Comparison of ENCODE assay signal across 15 cellular contexts in genomic region chr3:69463546-69463945, GRCh38.
DNase-seq lines count a peak whose midpoint lies in the region; ATAC-seq and TF ChIP-seq lines count a peak whose summit lies in the region.
"Had no signal": no experiment of that assay in that cellular context is flagged by ENCODE, and none has a peak within 500 bp of the region (broad histone marks: within the 10 kb centered on the region; RNA-seq: fewer than 3 reads in every experiment).

No MANE protein-coding gene starts in this region.

- no peak for TF ChIP-seq CTCF in RWPE2 (IDR thresholded peaks at IDR 0.05; ENCODE audit: poor library complexity, severe bottlenecking)
- TF ChIP-seq CTCF in foreskin keratinocyte (conservative IDR thresholded peaks at IDR 0.05): no peak

- H3K27ac ChIP-seq in RWPE2 (ENCODE audit: poor library complexity, severe bottlenecking) (peak overlapping the region; percentile 78), epithelial cell of prostate (peak overlapping the region; percentile 99), foreskin keratinocyte (peak overlapping the region; percentile 56)
- H3K27ac ChIP-seq: BLaER1, GM23248 had no signal

- DNase-seq in HT1080 (ENCODE audit: low read depth) (peak; percentile 83), RWPE2 (ENCODE audit: low spot score) (no peak), epithelial cell of prostate (ENCODE audit: low read depth, low spot score) (no peak), foreskin keratinocyte (peak; percentile 33 to 67), activated T-cell treated with anti-CD3 and anti-CD28 coated beads for 4 hours (no peak)
- DNase-seq: 8988T; AML-193; Caco-2; CD8-positive, alpha-beta memory T cell; GF-D8; GM23248; H7 had no signal

- no peak overlapping the region for H3K4me3 ChIP-seq in RWPE2 (ENCODE audit: severe bottlenecking)
- H3K4me3 ChIP-seq: BLaER1, GM23248 had no signal

- ATAC-seq in RWPE2 (ENCODE audit: low read depth) (peak; percentile 49), foreskin keratinocyte (peak; percentile 43), HG03025 (IDR thresholded peaks at IDR 0.05; ENCODE audit: low FRiP score, unreplicated experiment) (no peak), GM19395 (IDR thresholded peaks at IDR 0.05; ENCODE audit: unreplicated experiment) (no peak)

- no peaks in the 10 kb centered on the region for H3K9me3 ChIP-seq in RWPE2 (ENCODE audit: severe bottlenecking)
- H3K9me3 ChIP-seq: Caco-2 had no signal

- no peaks in the 10 kb centered on the region for H3K36me3 ChIP-seq in RWPE2 (ENCODE audit: low read depth)
- H3K36me3 ChIP-seq: BLaER1 had no signal

- H3K27me3 ChIP-seq in RWPE2 (ENCODE audit: insufficient read depth, poor library complexity, severe bottlenecking) (no peaks in the 10 kb centered on the region), foreskin keratinocyte (no peaks in the 10 kb centered on the region)
- H3K27me3 ChIP-seq: BLaER1 had no signal

- H3K4me1 ChIP-seq in RWPE2 (ENCODE audit: insufficient read depth, poor library complexity, severe bottlenecking): peaks cover 53% of the 10 kb centered on the region
- H3K4me1 ChIP-seq in foreskin keratinocyte: peaks cover 56% of the 10 kb centered on the region
- H3K4me1 ChIP-seq: Caco-2 had no signal

Comparison
In these comparisons a context has a peak if more than half of its experiments do, and no peak if none do; other contexts are left out.
1. DNase-seq: peak in HT1080 (single experiment) and foreskin keratinocyte (2 of 2); none in RWPE2 (single experiment), epithelial cell of prostate (single experiment) and activated T-cell treated with anti-CD3 and anti-CD28 coated beads for 4 hours (single experiment).
2. ATAC-seq: peak in RWPE2 (single experiment) and foreskin keratinocyte (single experiment); none in HG03025 (single experiment) and GM19395 (single experiment).
3. Peak in every context shown above with its lines, with median percentiles within 50 percentile points of each other: H3K27ac ChIP-seq.